ENCODE assay signal across 8 cellular contexts in genomic region chr14:102084931-102085330, GRCh38. TPM values are rescaled to one million over a fixed set of nuclear protein-coding genes. Genes with fewer than 3 reads are reported as not detected.
DNase-seq lines count a peak whose midpoint lies in the region; ATAC-seq and TF ChIP-seq lines count a peak whose summit lies in the region.

No MANE protein-coding gene starts in this region.

- DNase-seq in CD14-positive monocyte (ENCODE audit: low spot score) (no peak), colonic mucosa (no peak), RKO (ENCODE audit: low spot score) (no peak), superior temporal gyrus (ENCODE audit: extremely low spot score) (no peak), GM19238 (ENCODE audit: insufficient read length, low spot score) (no peak)

- peak overlapping the region in 4 of 7 donors; percentile 11 to 56 (median 38) for H3K27ac Mint-ChIP-seq in CD14-positive monocyte
- H3K27ac Mint-ChIP-seq in nephron = no peak overlapping the region

- H3K79me2 ChIP-seq in Loucy (ENCODE audit: insufficient read depth, low read length) = peaks cover 62% of the 10 kb centered on the region

- peaks cover 0 to 3% (median 0%) of the 10 kb centered on the region in 7 donors for H3K9me3 Mint-ChIP-seq in CD14-positive monocyte
- H3K9me3 Mint-ChIP-seq in nephron = no peaks in the 10 kb centered on the region

- peak overlapping the region; percentile 83 for H3K4me3 ChIP-seq in Loucy (ENCODE audit: low read length, poor library complexity, severe bottlenecking)
- H3K4me3 ChIP-seq in colonic mucosa = peak overlapping the region; percentile 67

- peaks cover 0 to 3% (median 3%) of the 10 kb centered on the region in 3 donors for H3K27me3 Mint-ChIP-seq in CD14-positive monocyte (ENCODE audit: low read depth in 3 of 3)
- no peaks in the 10 kb centered on the region for H3K27me3 Mint-ChIP-seq in nephron (ENCODE audit: low read depth)

- ATAC-seq in HG03354 (IDR thresholded peaks at IDR 0.05; ENCODE audit: poor library complexity, severe bottlenecking, unreplicated experiment) = no peak

- intact Hi-C loops in CD14-positive monocyte (cut with micrococcal nuclease) = loop anchor here in 1 of 2 donors (5.0 kb wide), 4 partner anchors 52 to 1252 kb away; partner anchors contain the start of genes CINP, TECPR2, WDR20 and ZNF839
- intact Hi-C loops in colonic mucosa (cut with DNase I) = no loop called here

- no peaks in the 10 kb centered on the region for H3K9me3 ChIP-seq in Loucy (ENCODE audit: insufficient read depth, low read depth, low read length)
- no peaks in the 10 kb centered on the region for H3K9me3 ChIP-seq in colonic mucosa

- no peak overlapping the region for H2AFZ ChIP-seq in Loucy (ENCODE audit: low read length)

- H3K36me3 ChIP-seq in Loucy (ENCODE audit: insufficient read depth, low read length) (peaks cover 59% of the 10 kb centered on the region), colonic mucosa (peaks cover 21% of the 10 kb centered on the region)

- H3F3A ChIP-seq in Loucy (ENCODE audit: low read depth) = peaks cover 4% of the 10 kb centered on the region

- H3K4me3 Mint-ChIP-seq in CD14-positive monocyte = no peak overlapping the region
- H3K4me3 Mint-ChIP-seq in nephron = peak overlapping the region; percentile 90 to 99 (median 99)

- H3K4me1 ChIP-seq in Loucy (ENCODE audit: insufficient read depth, low read length, poor library complexity, severe bottlenecking) = peaks cover 59% of the 10 kb centered on the region
- peaks cover 12% of the 10 kb centered on the region for H3K4me1 ChIP-seq in colonic mucosa

- no peak overlapping the region for H3K27ac ChIP-seq in colonic mucosa

- peaks cover 49% of the 10 kb centered on the region for H3K4me1 Mint-ChIP-seq in CD14-positive monocyte
- peaks cover 59% of the 10 kb centered on the region for H3K4me1 Mint-ChIP-seq in nephron

- H4K20me1 ChIP-seq in Loucy (ENCODE audit: insufficient read depth, low read length, poor library complexity, severe bottlenecking) = peaks cover 61% of the 10 kb centered on the region

- H3K9ac ChIP-seq in Loucy (ENCODE audit: low read depth, low read length, poor library complexity, severe bottlenecking) (peak overlapping the region; percentile 95), colonic mucosa (ENCODE audit: low read depth in 2 of 2, low read length in 2 of 2) (peak overlapping the region; percentile 7 to 99)

- H3K9me2 ChIP-seq in Loucy (replicated peaks; ENCODE audit: low read depth, low read length) = no peaks in the 10 kb centered on the region

- H3K36me3 Mint-ChIP-seq in CD14-positive monocyte (peaks cover 64 to 65% of the 10 kb centered on the region in 2 donors), nephron (ENCODE audit: low read depth) (peaks cover 62% of the 10 kb centered on the region)

- no peak for TF ChIP-seq CTCF in CD14-positive monocyte (IDR thresholded peaks at IDR 0.05)
- TF ChIP-seq CTCF in Loucy (conservative IDR thresholded peaks at IDR 0.05; ENCODE audit: low read length) = no peak
- TF ChIP-seq CTCF in colonic mucosa (IDR thresholded peaks at IDR 0.05) = no peak
- TF ChIP-seq CTCF in nephron (IDR thresholded peaks at IDR 0.05; ENCODE audit: unreplicated experiment in 3 of 3) = no peak

- H3K27me3 ChIP-seq in Loucy (ENCODE audit: insufficient read depth, low read length, poor library complexity, severe bottlenecking) (no peaks in the 10 kb centered on the region), colonic mucosa (no peaks in the 10 kb centered on the region)

- H3K4me2 ChIP-seq in Loucy (ENCODE audit: low read depth, low read length, poor library complexity, severe bottlenecking) = peak overlapping the region; percentile 99

RNA-seq across cellular contexts. Expression of gene HSP90AA1, which starts 1.9 kb away (rescaled TPM):
- polyA plus RNA-seq in CD14-positive monocyte = 100 to 1,000 TPM; 149 to 211 TPM
- total RNA-seq in colonic mucosa = 1,000 to 10,000 TPM in 1 of 2 donors, 100 to 1,000 TPM in 1; 357 to 1,349 TPM

RNA-seq across cellular contexts. Expression of gene WDR20, which starts 54.8 kb away (rescaled TPM):
- 1 to 10 TPM; 7.4 to 9.0 TPM for polyA plus RNA-seq in CD14-positive monocyte
- total RNA-seq in colonic mucosa = 10 to 100 TPM; 30.0 to 31.2 TPM

Comparison
In these comparisons a context has a peak if more than half of its experiments do, and no peak if none do; other contexts are left out.
1. H3K27ac Mint-ChIP-seq: peak in CD14-positive monocyte (4 of 7); none in nephron (0 of 3).
2. H3K4me3 Mint-ChIP-seq: peak in nephron (3 of 3); none in CD14-positive monocyte (0 of 2).